Comparison of ENCODE assay signal across 19 cellular contexts in the genomic region with DNA sequence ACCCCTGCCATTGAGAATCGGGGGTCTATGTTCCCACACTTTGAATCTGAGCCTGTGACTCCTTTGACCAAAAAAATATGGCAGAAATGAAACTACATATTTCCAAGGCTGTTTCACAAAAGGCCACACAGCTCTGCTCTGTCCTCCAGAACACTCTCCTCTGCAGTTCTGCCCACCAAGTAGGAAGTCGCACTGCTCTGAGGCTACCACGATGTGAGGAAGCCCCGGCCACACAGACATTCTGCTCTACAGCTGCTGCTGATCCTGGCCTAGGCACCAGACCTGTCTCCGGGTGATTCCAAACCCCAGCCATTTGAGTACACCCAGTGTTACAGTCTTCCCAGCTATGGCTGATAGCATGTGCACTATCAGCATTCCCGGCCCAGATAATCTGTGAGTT.
DNase-seq lines count a peak whose midpoint lies in the region; ATAC-seq and TF ChIP-seq lines count a peak whose summit lies in the region.
"Had no signal": no experiment of that assay in that cellular context is flagged by ENCODE, and none has a peak within 500 bp of the region (broad histone marks: within the 10 kb centered on the region; RNA-seq: fewer than 3 reads in every experiment).

No MANE protein-coding gene starts in this region.

- DNase-seq in activated naive CD4-positive, alpha-beta T cell treated with anti-CD3 and anti-CD28 coated beads for 36 hours, result no peak
- no peak for DNase-seq in activated naive CD4-positive, alpha-beta T cell (lab: John Stamatoyannopoulos, UW)
- DNase-seq in MM.1S, result peak; percentile 69
- DNase-seq in activated naive CD8-positive, alpha-beta T cell treated with anti-CD3 and anti-CD28 coated beads, Interleukin-2, amount 10 ng/mL, durations not matched to agents 7 days and 5 days, result peak; percentile 48
- no peak for DNase-seq in stimulated activated naive CD8-positive, alpha-beta T cell treated with anti-CD3 and anti-CD28 coated beads, Interleukin-15, Interleukin-2, amounts not matched to agents 100 U/mL and 50 U/mL, for 24 hours
- DNase-seq in smooth muscle cell (lab: John Stamatoyannopoulos, UW; ENCODE audit: unreplicated experiment), result no peak
- DNase-seq in NCI-H345 (lab: John Stamatoyannopoulos, UW), result no peak
- DNase-seq: heart right ventricle; NCI-H446; retina; stimulated activated CD4-positive, alpha-beta T cell treated with anti-CD3 and anti-CD28 coated beads, Interleukin-2, amount 100 ng/mL, for 48 hours; SW 1271; uterus had no signal

- no peak overlapping the region for H3K4me3 ChIP-seq in MM.1S (ENCODE audit: low read length)
- no peak overlapping the region for H3K4me3 ChIP-seq in smooth muscle cell
- H3K4me3 ChIP-seq: heart right ventricle, uterus had no signal

- intact Hi-C loops in activated naive CD4-positive, alpha-beta T cell treated with anti-CD3 and anti-CD28 coated beads for 36 hours (cut with micrococcal nuclease), result loop anchor here (5.0 kb wide), 1 partner anchor 173 kb away; the partner anchor contains the start of gene RPP40

- H3K79me2 ChIP-seq in MM.1S (ENCODE audit: low read length), result peaks cover 14% of the 10 kb centered on the region
- no peaks in the 10 kb centered on the region for H3K79me2 ChIP-seq in smooth muscle cell (ENCODE audit: low read depth)

- H3K27me3 Mint-ChIP-seq in activated naive CD4-positive, alpha-beta T cell treated with anti-CD3 and anti-CD28 coated beads for 36 hours (ENCODE audit: low read depth), result no peaks in the 10 kb centered on the region
- H3K27me3 Mint-ChIP-seq in activated naive CD8-positive, alpha-beta T cell treated with anti-CD3 and anti-CD28 coated beads, Interleukin-2, amount 10 ng/mL, durations not matched to agents 7 days and 5 days, result no peaks in the 10 kb centered on the region

- H3K4me1 ChIP-seq in MM.1S (ENCODE audit: low read length), result peaks cover 31% of the 10 kb centered on the region
- H3K4me1 ChIP-seq in smooth muscle cell (ENCODE audit: low read depth), result peaks cover 6% of the 10 kb centered on the region
- H3K4me1 ChIP-seq: uterus had no signal

- H3F3A ChIP-seq in MM.1S (ENCODE audit: insufficient read depth, low read length) (peaks cover 21% of the 10 kb centered on the region), smooth muscle cell (ENCODE audit: low read depth) (no peaks in the 10 kb centered on the region)

- H2AFZ ChIP-seq in MM.1S (ENCODE audit: low read length) (peak overlapping the region; percentile 49; the same call in 1 of the 2 replicates), smooth muscle cell (ENCODE audit: low read depth) (no peak overlapping the region)

- H3K27me3 ChIP-seq in MM.1S (replicated peaks; ENCODE audit: insufficient read depth, low read length) (no peaks in the 10 kb centered on the region), smooth muscle cell (ENCODE audit: low read depth) (no peaks in the 10 kb centered on the region)
- H3K27me3 ChIP-seq: heart right ventricle, uterus had no signal

- ATAC-seq in activated naive CD8-positive, alpha-beta T cell treated with anti-CD3 and anti-CD28 coated beads, Interleukin-2, amount 10 ng/mL, durations not matched to agents 7 days and 5 days (ENCODE audit: low read depth), result peak; percentile 51
- ATAC-seq in stimulated activated naive CD8-positive, alpha-beta T cell treated with anti-CD3 and anti-CD28 coated beads, Interleukin-15, Interleukin-2, amounts not matched to agents 100 U/mL and 50 U/mL, for 24 hours, result peak; percentile 28
- ATAC-seq in GM18873 (IDR thresholded peaks at IDR 0.05; ENCODE audit: low FRiP score, unreplicated experiment), result no peak
- ATAC-seq: heart right ventricle, left colon, PC-3 had no signal

- CTCF ChIA-PET in activated naive CD4-positive, alpha-beta T cell treated with anti-CD3 and anti-CD28 coated beads for 36 hours (lab: Charles Lee), result interaction anchor here (0.7 to 1.5 kb wide), 4 partner anchors 32 to 77 kb away, joined by 3 to 6 read pairs (median 4); no protein-coding TSS in a partner anchor

- H4K20me1 ChIP-seq in MM.1S (ENCODE audit: insufficient read depth, low read length) (no peaks in the 10 kb centered on the region), smooth muscle cell (ENCODE audit: low read depth) (no peaks in the 10 kb centered on the region)

- H3K9me3 ChIP-seq in MM.1S (replicated peaks; ENCODE audit: insufficient read depth, low read length) (no peaks in the 10 kb centered on the region), smooth muscle cell (replicated peaks; ENCODE audit: low read depth) (no peaks in the 10 kb centered on the region)
- H3K9me3 ChIP-seq: heart right ventricle, uterus had no signal

- no peaks in the 10 kb centered on the region for H3K9me3 Mint-ChIP-seq in activated naive CD4-positive, alpha-beta T cell treated with anti-CD3 and anti-CD28 coated beads for 36 hours
- H3K9me3 Mint-ChIP-seq in activated naive CD8-positive, alpha-beta T cell treated with anti-CD3 and anti-CD28 coated beads, Interleukin-2, amount 10 ng/mL, durations not matched to agents 7 days and 5 days, result no peaks in the 10 kb centered on the region
- H3K9me3 Mint-ChIP-seq: nephron had no signal

- H3K36me3 ChIP-seq in MM.1S (replicated peaks; ENCODE audit: insufficient read depth, low read length) (no peaks in the 10 kb centered on the region), smooth muscle cell (ENCODE audit: low read depth) (no peaks in the 10 kb centered on the region)
- H3K36me3 ChIP-seq: heart right ventricle, uterus had no signal

- H3K4me2 ChIP-seq in MM.1S (ENCODE audit: low read depth, low read length) (peak overlapping the region; percentile 87), smooth muscle cell (no peak overlapping the region)

- peak overlapping the region; percentile 79 for H3K27ac Mint-ChIP-seq in activated naive CD4-positive, alpha-beta T cell treated with anti-CD3 and anti-CD28 coated beads for 36 hours
- peak overlapping the region; percentile 97 for H3K27ac Mint-ChIP-seq in activated naive CD8-positive, alpha-beta T cell treated with anti-CD3 and anti-CD28 coated beads, Interleukin-2, amount 10 ng/mL, durations not matched to agents 7 days and 5 days
- H3K27ac Mint-ChIP-seq: nephron had no signal

- peak overlapping the region; percentile 95 for H3K27ac ChIP-seq in MM.1S (ENCODE audit: low read length)
- no peak overlapping the region for H3K27ac ChIP-seq in smooth muscle cell (ENCODE audit: low read depth)
- H3K27ac ChIP-seq: epithelial cell of prostate, HL-60, uterus had no signal

- WGBS in smooth muscle cell (ENCODE audit: low lambda C conversion rate), result 92% methylated on average over 6 of the region's 6 CpGs

- TF ChIP-seq CTCF in MM.1S (IDR thresholded peaks at IDR 0.05; ENCODE audit: low read length) (no peak), smooth muscle cell (IDR thresholded peaks at IDR 0.05; ENCODE audit: borderline replicate concordance, insufficient read depth, poor library complexity, severe bottlenecking) (no peak)

- H3K9ac ChIP-seq in MM.1S (ENCODE audit: low read length), result peak overlapping the region; percentile 64
- no peak overlapping the region for H3K9ac ChIP-seq in smooth muscle cell (ENCODE audit: low read depth)

- peaks cover 54% of the 10 kb centered on the region for H3K4me1 Mint-ChIP-seq in activated naive CD4-positive, alpha-beta T cell treated with anti-CD3 and anti-CD28 coated beads for 36 hours (ENCODE audit: low read depth)
- peaks cover 53% of the 10 kb centered on the region for H3K4me1 Mint-ChIP-seq in activated naive CD8-positive, alpha-beta T cell treated with anti-CD3 and anti-CD28 coated beads, Interleukin-2, amount 10 ng/mL, durations not matched to agents 7 days and 5 days

- H3K36me3 Mint-ChIP-seq in activated naive CD4-positive, alpha-beta T cell treated with anti-CD3 and anti-CD28 coated beads for 36 hours (ENCODE audit: low read depth), result peaks cover 6% of the 10 kb centered on the region
- no peaks in the 10 kb centered on the region for H3K36me3 Mint-ChIP-seq in activated naive CD8-positive, alpha-beta T cell treated with anti-CD3 and anti-CD28 coated beads, Interleukin-2, amount 10 ng/mL, durations not matched to agents 7 days and 5 days

- H3K4me3 Mint-ChIP-seq in activated naive CD4-positive, alpha-beta T cell treated with anti-CD3 and anti-CD28 coated beads for 36 hours, result no peak overlapping the region
- H3K4me3 Mint-ChIP-seq in activated naive CD8-positive, alpha-beta T cell treated with anti-CD3 and anti-CD28 coated beads, Interleukin-2, amount 10 ng/mL, durations not matched to agents 7 days and 5 days, result peak overlapping the region; percentile 74
- H3K4me3 Mint-ChIP-seq: nephron had no signal

- POLR2A ChIA-PET in activated naive CD8-positive, alpha-beta T cell treated with anti-CD3 and anti-CD28 coated beads, Interleukin-2, amount 10 ng/mL, durations not matched to agents 7 days and 5 days (lab: Charles Lee), result interaction anchor here (1.3 kb wide), 1 partner anchor 32 kb away, joined by 5 read pairs; no protein-coding TSS in a partner anchor

- no peaks in the 10 kb centered on the region for H3K9me2 ChIP-seq in MM.1S (replicated peaks; ENCODE audit: insufficient read depth, low read length)

Comparison
In these comparisons a context has a peak if more than half of its experiments do, and no peak if none do; other contexts are left out.
1. DNase-seq: peak in MM.1S (single experiment) and activated naive CD8-positive, alpha-beta T cell treated with anti-CD3 and anti-CD28 coated beads, Interleukin-2, amount 10 ng/mL, durations not matched to agents 7 days and 5 days (single experiment); none in activated naive CD4-positive, alpha-beta T cell treated with anti-CD3 and anti-CD28 coated beads for 36 hours (single experiment), activated naive CD4-positive, alpha-beta T cell (0 of 4), stimulated activated naive CD8-positive, alpha-beta T cell treated with anti-CD3 and anti-CD28 coated beads, Interleukin-15, Interleukin-2, amounts not matched to agents 100 U/mL and 50 U/mL, for 24 hours (single experiment), smooth muscle cell (single experiment) and NCI-H345 (single experiment).